Comparison of ENCODE assay signal across 1 cellular context in genomic region chr6:30167101-30167500, GRCh38.
TF ChIP-seq lines count a peak whose summit lies in the region.

No MANE protein-coding gene starts in this region.

TF ChIP-seq in GM12878, 131 proteins besides CTCF, POLR2A, EP300 and RAD21:
- no peak for TF ChIP-seq ZSCAN29 (IDR thresholded peaks at IDR 0.05)
- TF ChIP-seq ZNF24 (IDR thresholded peaks at IDR 0.05) = no peak
- TF ChIP-seq SIX5 (IDR thresholded peaks at IDR 0.05; ENCODE audit: low read depth, low read length, severe bottlenecking) = no peak
- no peak for TF ChIP-seq ZZZ3 (IDR thresholded peaks at IDR 0.05; ENCODE audit: control insufficient read depth, insufficient read length, low read depth)
- no peak for TF ChIP-seq POLR2AphosphoS5 (IDR thresholded peaks at IDR 0.05; ENCODE audit: low read length)
- TF ChIP-seq SMAD5 (IDR thresholded peaks at IDR 0.05; ENCODE audit: low read depth) = no peak
- TF ChIP-seq ZNF217 (IDR thresholded peaks at IDR 0.05) = no peak
- TF ChIP-seq RUNX3 (IDR thresholded peaks at IDR 0.05; ENCODE audit: low read length) = no peak
- TF ChIP-seq BMI1 (IDR thresholded peaks at IDR 0.05; ENCODE audit: borderline replicate concordance) = no peak
- TF ChIP-seq WRNIP1 (IDR thresholded peaks at IDR 0.05; ENCODE audit: borderline replicate concordance, low read depth, low read length) = no peak
- TF ChIP-seq, protein P1, sequence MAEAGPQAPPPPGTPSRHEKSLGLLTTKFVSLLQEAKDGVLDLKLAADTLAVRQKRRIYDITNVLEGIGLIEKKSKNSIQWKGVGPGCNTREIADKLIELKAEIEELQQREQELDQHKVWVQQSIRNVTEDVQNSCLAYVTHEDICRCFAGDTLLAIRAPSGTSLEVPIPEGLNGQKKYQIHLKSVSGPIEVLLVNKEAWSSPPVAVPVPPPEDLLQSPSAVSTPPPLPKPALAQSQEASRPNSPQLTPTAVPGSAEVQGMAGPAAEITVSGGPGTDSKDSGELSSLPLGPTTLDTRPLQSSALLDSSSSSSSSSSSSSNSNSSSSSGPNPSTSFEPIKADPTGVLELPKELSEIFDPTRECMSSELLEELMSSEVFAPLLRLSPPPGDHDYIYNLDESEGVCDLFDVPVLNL (IDR thresholded peaks at IDR 0.05; ENCODE audit: low read depth, low read length) = no peak
- TF ChIP-seq CEBPB (IDR thresholded peaks at IDR 0.05; ENCODE audit: borderline replicate concordance in 1 of 2, low read depth in 2 of 2, low read length in 2 of 2) = no peak
- TF ChIP-seq POLR2AphosphoS2 (IDR thresholded peaks at IDR 0.05; ENCODE audit: low read depth, low read length) = no peak
